Comparison of ENCODE assay signal across 8 cellular contexts in the genomic region with DNA sequence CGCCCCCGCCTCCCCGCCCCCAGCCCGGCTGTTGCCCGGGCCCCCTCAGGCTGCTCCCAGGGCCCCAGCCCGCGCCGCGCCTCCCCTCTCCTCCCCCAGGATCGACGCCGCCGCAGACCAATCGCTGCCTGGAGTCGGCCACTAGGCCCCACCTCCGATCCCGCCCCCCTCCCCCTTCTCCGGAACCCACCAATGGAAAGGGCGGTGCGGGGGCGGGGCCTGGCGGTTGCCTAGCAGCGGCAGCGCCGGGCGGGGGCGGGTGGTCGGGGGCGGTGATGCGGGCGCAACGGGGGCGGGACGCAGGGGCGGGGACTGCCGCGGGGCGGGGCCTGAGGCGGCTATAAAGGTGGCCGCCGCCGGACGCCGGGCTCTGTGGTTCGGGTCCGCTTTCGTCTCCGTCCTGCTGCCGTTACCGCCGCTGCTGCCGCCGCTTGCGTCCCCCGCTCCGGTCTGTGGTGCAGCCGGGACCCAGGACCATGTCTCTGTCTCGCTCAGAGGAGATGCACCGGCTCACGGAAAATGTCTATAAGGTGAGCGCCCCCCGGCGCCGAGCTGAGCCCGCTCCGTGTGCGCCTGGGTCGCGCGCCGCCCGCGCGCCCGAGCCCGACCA. TPM values are rescaled to one million over a fixed set of nuclear protein-coding genes. Genes with fewer than 3 reads are reported as not detected.
DNase-seq lines count a peak whose midpoint lies in the region; ATAC-seq, FAIRE-seq and TF ChIP-seq lines count a peak whose summit lies in the region.

A gene with protein sequence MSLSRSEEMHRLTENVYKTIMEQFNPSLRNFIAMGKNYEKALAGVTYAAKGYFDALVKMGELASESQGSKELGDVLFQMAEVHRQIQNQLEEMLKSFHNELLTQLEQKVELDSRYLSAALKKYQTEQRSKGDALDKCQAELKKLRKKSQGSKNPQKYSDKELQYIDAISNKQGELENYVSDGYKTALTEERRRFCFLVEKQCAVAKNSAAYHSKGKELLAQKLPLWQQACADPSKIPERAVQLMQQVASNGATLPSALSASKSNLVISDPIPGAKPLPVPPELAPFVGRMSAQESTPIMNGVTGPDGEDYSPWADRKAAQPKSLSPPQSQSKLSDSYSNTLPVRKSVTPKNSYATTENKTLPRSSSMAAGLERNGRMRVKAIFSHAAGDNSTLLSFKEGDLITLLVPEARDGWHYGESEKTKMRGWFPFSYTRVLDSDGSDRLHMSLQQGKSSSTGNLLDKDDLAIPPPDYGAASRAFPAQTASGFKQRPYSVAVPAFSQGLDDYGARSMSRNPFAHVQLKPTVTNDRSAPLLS (plus strand): TSS at position 373 of the 610 bp plus-strand sequence. CDS start 104 bp downstream, at position 477.

- H3K27ac ChIP-seq in lung (ENCODE audit: low read depth in 1 of 2, low read length in 1 of 2) = peak within 1 kb of the TSS; percentile 70 to 79

- H3K9me3 ChIP-seq in lung (ENCODE audit: control insufficient read depth in 2 of 2, insufficient read depth in 1 of 2, low read length in 1 of 2) = no peaks in the 10 kb centered on the region

- DNase-seq in Ammon's horn (ENCODE audit: low spot score) = peak; percentile 98
- peak; percentile 100 for DNase-seq in GM19239 (ENCODE audit: insufficient read length, low spot score)
- peak; percentile 98 for DNase-seq in HK-2 (ENCODE audit: unreplicated experiment)
- DNase-seq in NCI-H748 treated with DMSO at 0.1 percent for 48 hours (lab: John Stamatoyannopoulos, UW) = peak; percentile 60
- peak; percentile 96 to 99 for DNase-seq in activated CD8-positive, alpha-beta memory T cell treated with anti-CD3 and anti-CD28 coated beads for 1 hour (ENCODE audit: extremely low read depth in 1 of 2, low read depth in 1 of 2)
- peak; percentile 98 for DNase-seq in effector CD4-positive, alpha-beta T cell
- peak; percentile 96 for DNase-seq in lung (ENCODE audit: low spot score)
- DNase-seq in stimulated activated CD4-positive, alpha-beta T cell treated with anti-CD3 and anti-CD28 coated beads, Interleukin-4, amount 100 ng/mL, for 48 hours (ENCODE audit: low read depth in 2 of 2) = peak; percentile 97 to 99

- H3K4me3 ChIP-seq in lung = peak within 1 kb of the TSS; percentile 65

- no peak for TF ChIP-seq CTCF in lung (IDR thresholded peaks at IDR 0.05; ENCODE audit: control extremely low read depth, extremely low read depth)

- no peaks in the 10 kb centered on the region for H3K27me3 ChIP-seq in lung (ENCODE audit: control insufficient read depth, insufficient read depth)

- peaks cover 0 to 48% of the 10 kb centered on the region in 2 donors for H3K4me1 ChIP-seq in lung (ENCODE audit: control insufficient read depth in 2 of 2, insufficient read depth in 2 of 2, low read length in 2 of 2)

- FAIRE-seq in GM19239 (lab: Jason Lieb, UNC) = no peak

- H3K36me3 ChIP-seq in lung (ENCODE audit: control insufficient read depth in 2 of 2, insufficient read depth in 2 of 2, low read length in 2 of 2) = peaks cover 0 to 6% of the 10 kb centered on the region in 2 donors

- ATAC-seq in lung (ENCODE audit: insufficient read depth, low FRiP score) = peak; percentile 73

- 1% methylated on average over 37 to 76 of the region's 76 CpGs for WGBS in lung, 2 donors

RNA-seq across cellular contexts. Expression of the gene that starts here (rescaled TPM):
- 100 to 1,000 TPM in 1 of 2 donors, 10 to 100 TPM in 1; 94.3 to 141 TPM for total RNA-seq in lung
- polyA plus RNA-seq in lung = 10 to 100 TPM; 59.2 to 61.2 TPM

Comparison
In these comparisons a context has a peak if more than half of its experiments do, and no peak if none do; other contexts are left out.
1. Peak in every context shown above with its lines: DNase-seq, ATAC-seq, H3K4me3 ChIP-seq and H3K27ac ChIP-seq.